ENCODE assay signal across 8 cellular contexts in the genomic region with DNA sequence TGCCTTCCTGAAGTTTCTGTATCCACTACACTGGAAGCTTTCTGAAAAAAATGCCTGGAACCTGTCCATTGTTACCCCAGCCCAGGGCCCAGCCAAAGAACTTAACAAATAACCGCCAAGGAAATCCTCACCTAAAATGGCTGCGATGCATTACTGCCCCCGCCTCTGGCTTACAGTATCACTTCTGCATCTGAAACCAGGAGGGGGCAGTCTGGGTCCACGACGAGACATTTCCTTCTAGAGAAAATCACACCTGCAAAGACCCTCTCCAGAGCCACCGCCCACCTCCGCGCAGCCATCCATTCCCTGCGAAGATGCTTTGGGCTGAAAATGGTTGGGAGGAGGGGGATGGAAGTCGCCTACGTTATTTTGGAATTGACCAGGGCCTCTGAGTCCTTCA. TPM values are rescaled to one million over a fixed set of nuclear protein-coding genes. Genes with fewer than 3 reads are reported as not detected.
DNase-seq lines count a peak whose midpoint lies in the region; ATAC-seq lines count a peak whose summit lies in the region.

No MANE protein-coding gene starts in this region.

- peak; percentile 62 for ATAC-seq in stimulated activated naive CD8-positive, alpha-beta T cell treated with anti-CD3 and anti-CD28 coated beads, Interleukin-15, amount 100 ng/mL, for 72 hours
- ATAC-seq in HG02870 (IDR thresholded peaks at IDR 0.05; ENCODE audit: unreplicated experiment), result no peak

- no peak overlapping the region for H3K4me3 Mint-ChIP-seq in activated CD4-positive, alpha-beta memory T cell treated with anti-CD3 and anti-CD28 coated beads for 36 hours
- no peak overlapping the region for H3K4me3 Mint-ChIP-seq in stimulated activated naive CD8-positive, alpha-beta T cell treated with anti-CD3 and anti-CD28 coated beads, Interleukin-15, amount 100 ng/mL, for 72 hours

- intact Hi-C loops in activated CD4-positive, alpha-beta memory T cell treated with anti-CD3 and anti-CD28 coated beads for 36 hours (cut with micrococcal nuclease), result no loop called here

- H3K9me3 Mint-ChIP-seq in activated CD4-positive, alpha-beta memory T cell treated with anti-CD3 and anti-CD28 coated beads for 36 hours, result no peaks in the 10 kb centered on the region
- no peaks in the 10 kb centered on the region for H3K9me3 Mint-ChIP-seq in stimulated activated naive CD8-positive, alpha-beta T cell treated with anti-CD3 and anti-CD28 coated beads, Interleukin-15, amount 100 ng/mL, for 72 hours

- DNase-seq in D341Med (ENCODE audit: low spot score) (peak; percentile 76), HuH-7 (ENCODE audit: low spot score) (peak; percentile 26), iPS DF 19.7 (ENCODE audit: low read depth, low spot score) (peak; percentile 63), superior temporal gyrus (ENCODE audit: extremely low spot score) (no peak), NCI-H345 treated with DMSO at 0.1 percent for 48 hours (lab: John Stamatoyannopoulos, UW; ENCODE audit: unreplicated experiment) (no peak)
- peak; percentile 50 for DNase-seq in activated CD4-positive, alpha-beta memory T cell treated with anti-CD3 and anti-CD28 coated beads for 36 hours
- DNase-seq in stimulated activated naive CD8-positive, alpha-beta T cell treated with anti-CD3 and anti-CD28 coated beads, Interleukin-15, amount 100 ng/mL, for 72 hours, result peak; percentile 9 to 48

- peaks cover 10% of the 10 kb centered on the region for H3K36me3 Mint-ChIP-seq in activated CD4-positive, alpha-beta memory T cell treated with anti-CD3 and anti-CD28 coated beads for 36 hours

- no peaks in the 10 kb centered on the region for H3K27me3 Mint-ChIP-seq in activated CD4-positive, alpha-beta memory T cell treated with anti-CD3 and anti-CD28 coated beads for 36 hours
- H3K27me3 Mint-ChIP-seq in stimulated activated naive CD8-positive, alpha-beta T cell treated with anti-CD3 and anti-CD28 coated beads, Interleukin-15, amount 100 ng/mL, for 72 hours, result no peaks in the 10 kb centered on the region

- no peaks in the 10 kb centered on the region for H3K4me1 Mint-ChIP-seq in activated CD4-positive, alpha-beta memory T cell treated with anti-CD3 and anti-CD28 coated beads for 36 hours (ENCODE audit: low read depth)
- H3K4me1 Mint-ChIP-seq in stimulated activated naive CD8-positive, alpha-beta T cell treated with anti-CD3 and anti-CD28 coated beads, Interleukin-15, amount 100 ng/mL, for 72 hours, result no peaks in the 10 kb centered on the region

- POLR2A ChIA-PET in activated CD4-positive, alpha-beta memory T cell treated with anti-CD3 and anti-CD28 coated beads for 36 hours (lab: Charles Lee), result no interaction called here

- no peak overlapping the region for H3K27ac Mint-ChIP-seq in activated CD4-positive, alpha-beta memory T cell treated with anti-CD3 and anti-CD28 coated beads for 36 hours
- no peak overlapping the region for H3K27ac Mint-ChIP-seq in stimulated activated naive CD8-positive, alpha-beta T cell treated with anti-CD3 and anti-CD28 coated beads, Interleukin-15, amount 100 ng/mL, for 72 hours

- CTCF ChIA-PET in activated CD4-positive, alpha-beta memory T cell treated with anti-CD3 and anti-CD28 coated beads for 36 hours (lab: Charles Lee), result interaction anchor here (1.4 kb wide), 1 partner anchor 328 kb away, joined by 3 read pairs; no protein-coding TSS in a partner anchor

RNA-seq across cellular contexts. Expression of a gene that starts 22.4 kb away (rescaled TPM):
- under 1 TPM; 0.19 TPM for total RNA-seq in activated CD4-positive, alpha-beta memory T cell treated with anti-CD3 and anti-CD28 coated beads for 36 hours

RNA-seq across cellular contexts. Expression of a gene that starts 33.4 kb away (rescaled TPM):
- total RNA-seq in activated CD4-positive, alpha-beta memory T cell treated with anti-CD3 and anti-CD28 coated beads for 36 hours, result 10 to 100 TPM; 57.5 to 59.8 TPM

RNA-seq across cellular contexts. Expression of a gene that starts 55.7 kb away (rescaled TPM):
- not detected for total RNA-seq in activated CD4-positive, alpha-beta memory T cell treated with anti-CD3 and anti-CD28 coated beads for 36 hours

Comparison
In these comparisons a context has a peak if more than half of its experiments do, and no peak if none do; other contexts are left out.
1. DNase-seq: peak in D341Med (single experiment), HuH-7 (single experiment), activated CD4-positive, alpha-beta memory T cell treated with anti-CD3 and anti-CD28 coated beads for 36 hours (single experiment), iPS DF 19.7 (single experiment) and stimulated activated naive CD8-positive, alpha-beta T cell treated with anti-CD3 and anti-CD28 coated beads, Interleukin-15, amount 100 ng/mL, for 72 hours (2 of 2); none in superior temporal gyrus (single experiment) and NCI-H345 treated with DMSO at 0.1 percent for 48 hours (single experiment).